Comparison of ENCODE assay signal across 12 cellular contexts in the genomic region with DNA sequence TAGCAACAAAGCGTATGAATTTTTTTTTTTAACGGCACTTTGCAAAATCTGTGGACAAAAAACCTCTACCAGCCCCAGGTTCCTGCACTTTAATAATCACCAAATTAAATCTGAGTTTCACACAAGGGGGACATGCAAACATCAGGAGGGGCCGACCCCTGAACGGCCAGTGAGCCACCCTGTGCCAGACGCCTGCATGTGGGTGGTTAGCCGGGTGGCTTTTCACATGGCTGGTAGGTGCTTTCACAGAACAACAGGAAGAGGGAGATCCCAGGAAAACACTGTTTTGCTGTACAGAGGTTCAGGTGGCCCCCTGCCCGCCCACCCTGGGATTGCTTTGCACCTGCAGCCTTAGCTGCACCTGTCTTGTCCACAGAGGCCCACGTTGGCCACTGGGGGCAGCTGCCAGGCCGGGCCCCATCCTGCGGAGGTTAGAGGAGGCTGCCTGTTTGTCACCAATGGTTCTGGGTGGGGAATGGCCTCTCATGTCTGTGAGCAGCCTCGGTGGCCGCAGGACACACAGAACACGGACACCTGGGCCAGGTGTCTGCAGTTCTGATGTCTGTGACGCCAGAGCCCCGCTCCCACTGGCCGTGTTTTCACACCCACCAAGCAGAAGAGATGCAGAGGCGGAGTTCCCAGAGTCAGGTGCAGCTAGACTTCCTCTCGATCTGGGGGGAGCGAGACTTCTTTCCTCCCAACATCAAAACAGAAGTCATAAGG.
A peak's percentile ranks its signal among the peaks of the same experiment; 100 is the strongest.
DNase-seq lines count a peak whose midpoint lies in the region; ATAC-seq and FAIRE-seq lines count a peak whose summit lies in the region.
"Had no signal": no experiment of that assay in that cellular context is flagged by ENCODE, and none has a peak within 500 bp of the region (broad histone marks: within the 10 kb centered on the region; RNA-seq: fewer than 3 reads in every experiment).

No MANE protein-coding gene starts in this region.

- H3K27ac Mint-ChIP-seq in T-helper 17 cell, result peak overlapping the region; percentile 97
- peak overlapping the region; percentile 89 for H3K27ac Mint-ChIP-seq in central memory CD8-positive, alpha-beta T cell (ENCODE audit: low read depth)
- H3K27ac Mint-ChIP-seq: nephron progenitor cell had no signal

- H3K4me1 Mint-ChIP-seq in T-helper 17 cell, result peaks cover 52% of the 10 kb centered on the region
- H3K4me1 Mint-ChIP-seq in central memory CD8-positive, alpha-beta T cell, result peaks cover 64% of the 10 kb centered on the region

- H3K4me3 ChIP-seq in thymus (ENCODE audit: low read length) (no peak overlapping the region), small intestine (ENCODE audit: low read depth in 1 of 2, low read length in 2 of 2) (no peak overlapping the region)
- H3K4me3 ChIP-seq: transverse colon had no signal

- H3K9me3 ChIP-seq in T-helper 17 cell (ENCODE audit: control insufficient read depth, low read length, poor library complexity, severe bottlenecking), result no peaks in the 10 kb centered on the region
- no peaks in the 10 kb centered on the region for H3K9me3 ChIP-seq in thymus (ENCODE audit: control insufficient read depth)
- no peaks in the 10 kb centered on the region for H3K9me3 ChIP-seq in small intestine (ENCODE audit: control insufficient read depth, low read depth)
- H3K9me3 ChIP-seq: transverse colon had no signal

- H3K4me1 ChIP-seq in thymus (ENCODE audit: control insufficient read depth, insufficient read depth, low read length), result peaks cover 48% of the 10 kb centered on the region
- peaks cover 0 to 6% of the 10 kb centered on the region in 2 donors for H3K4me1 ChIP-seq in small intestine (ENCODE audit: control insufficient read depth in 2 of 2, insufficient read depth in 1 of 2, low read depth in 1 of 2, low read length in 1 of 2)

- peak overlapping the region; percentile 86 for H3K4me3 Mint-ChIP-seq in T-helper 17 cell
- peak overlapping the region; percentile 66 for H3K4me3 Mint-ChIP-seq in central memory CD8-positive, alpha-beta T cell
- H3K4me3 Mint-ChIP-seq: nephron progenitor cell had no signal

- FAIRE-seq in small intestine (lab: Jason Lieb, UNC), result no peak

- H3K27ac ChIP-seq in thymus (ENCODE audit: low read depth) (peak overlapping the region; percentile 80), small intestine (ENCODE audit: low read depth in 1 of 2, low read length in 1 of 2) (no peak overlapping the region)
- H3K27ac ChIP-seq: transverse colon had no signal

- H3K27me3 ChIP-seq in thymus (ENCODE audit: control insufficient read depth, insufficient read depth), result no peaks in the 10 kb centered on the region
- no peaks in the 10 kb centered on the region for H3K27me3 ChIP-seq in small intestine (ENCODE audit: control insufficient read depth in 2 of 2, insufficient read depth in 2 of 2, low read length in 2 of 2)
- H3K27me3 ChIP-seq: transverse colon had no signal

- H3K27me3 Mint-ChIP-seq in T-helper 17 cell, result no peaks in the 10 kb centered on the region
- H3K27me3 Mint-ChIP-seq in central memory CD8-positive, alpha-beta T cell, result no peaks in the 10 kb centered on the region

- H3K36me3 ChIP-seq in thymus (ENCODE audit: control insufficient read depth, insufficient read depth), result peaks cover 15% of the 10 kb centered on the region
- no peaks in the 10 kb centered on the region for H3K36me3 ChIP-seq in small intestine (ENCODE audit: control insufficient read depth in 2 of 2, insufficient read depth in 2 of 2, low read length in 2 of 2)
- H3K36me3 ChIP-seq: transverse colon had no signal

- no peaks in the 10 kb centered on the region for H3K9me3 Mint-ChIP-seq in central memory CD8-positive, alpha-beta T cell

- DNase-seq in stimulated activated CD4-positive, alpha-beta T cell treated with anti-CD3 and anti-CD28 coated beads, Interleukin-4, amount 100 ng/mL, for 24 hours, result peak; percentile 37
- DNase-seq in stimulated activated CD4-positive, alpha-beta T cell treated with anti-CD3 and anti-CD28 coated beads, Interleukin-2, amount 100 ng/mL, for 24 hours, result no peak
- DNase-seq in T-helper 17 cell (no peak), islet precursor cell (no peak), small intestine (no peak)
- DNase-seq in central memory CD8-positive, alpha-beta T cell (ENCODE audit: low spot score in 2 of 2), result peak; percentile 33 to 39
- DNase-seq: NCI-H82, nephron progenitor cell, T1000, transverse colon had no signal

- WGBS in thymus, result 18% methylated on average over 19 of the region's 19 CpGs
- WGBS in small intestine, 3 donors, result 76 to 86% (median 81%) methylated on average over 19 of the region's 19 CpGs

- no peaks in the 10 kb centered on the region for H3K36me3 Mint-ChIP-seq in T-helper 17 cell (ENCODE audit: low read depth)
- H3K36me3 Mint-ChIP-seq in central memory CD8-positive, alpha-beta T cell (ENCODE audit: insufficient read depth), result peaks cover 27% of the 10 kb centered on the region

- peak; percentile 71 for ATAC-seq in T-helper 17 cell
- peak; percentile 37 for ATAC-seq in central memory CD8-positive, alpha-beta T cell (replicated peaks; ENCODE audit: extremely low read depth, poor library complexity, severe bottlenecking)
- ATAC-seq in HG02678 (IDR thresholded peaks at IDR 0.05; ENCODE audit: unreplicated experiment), result no peak

Comparison
In these comparisons a context has a peak if more than half of its experiments do, and no peak if none do; other contexts are left out.
1. DNase-seq: peak in stimulated activated CD4-positive, alpha-beta T cell treated with anti-CD3 and anti-CD28 coated beads, Interleukin-4, amount 100 ng/mL, for 24 hours (single experiment) and central memory CD8-positive, alpha-beta T cell (2 of 2); none in stimulated activated CD4-positive, alpha-beta T cell treated with anti-CD3 and anti-CD28 coated beads, Interleukin-2, amount 100 ng/mL, for 24 hours (0 of 2), T-helper 17 cell (0 of 3), islet precursor cell (single experiment) and small intestine (single experiment).